ENCODE assay signal across 9 cellular contexts in the genomic region with DNA sequence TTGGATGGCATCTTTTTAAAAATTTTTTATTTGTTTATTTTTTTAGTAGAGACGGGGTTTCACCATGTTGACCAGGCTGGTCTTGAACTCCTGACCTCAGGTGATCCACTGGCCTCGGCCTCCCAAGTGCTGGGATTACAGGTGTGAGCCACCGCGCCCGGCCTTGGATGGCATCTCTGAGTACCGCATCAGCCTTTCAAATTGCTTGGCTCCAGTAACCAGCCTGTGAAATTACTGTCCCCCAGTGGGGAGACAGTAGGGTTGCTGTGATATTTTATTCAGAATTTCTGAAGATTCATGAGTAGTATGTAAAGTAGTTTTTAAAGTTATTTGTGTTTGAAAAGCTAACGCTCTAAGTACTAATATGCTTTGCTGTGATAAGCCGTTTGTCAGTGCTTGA. TPM values are rescaled to one million over a fixed set of nuclear protein-coding genes. Genes with fewer than 3 reads are reported as not detected.
DNase-seq lines count a peak whose midpoint lies in the region; ATAC-seq and TF ChIP-seq lines count a peak whose summit lies in the region.
"Had no signal": no experiment of that assay in that cellular context is flagged by ENCODE, and none has a peak within 500 bp of the region (broad histone marks: within the 10 kb centered on the region; RNA-seq: fewer than 3 reads in every experiment).

No MANE protein-coding gene starts in this region.

- peaks cover 9% of the 10 kb centered on the region for H3K36me3 Mint-ChIP-seq in activated naive CD4-positive, alpha-beta T cell treated with anti-CD3 and anti-CD28 coated beads for 36 hours (ENCODE audit: low read depth)
- peaks cover 22% of the 10 kb centered on the region for H3K36me3 Mint-ChIP-seq in activated CD8-positive, alpha-beta T cell treated with anti-CD3 and anti-CD28 coated beads for 36 hours (ENCODE audit: low read depth)

- no peak for DNase-seq in activated naive CD4-positive, alpha-beta T cell treated with anti-CD3 and anti-CD28 coated beads for 36 hours
- DNase-seq in activated naive CD4-positive, alpha-beta T cell treated with anti-CD3 and anti-CD28 coated beads, Interleukin-2, amount 50 U/mL, for 16 hours, result no peak
- peak; percentile 19 for DNase-seq in activated CD8-positive, alpha-beta T cell treated with anti-CD3 and anti-CD28 coated beads for 36 hours
- DNase-seq in left lung (no peak), transverse colon (no peak), NCI-H128 (lab: John Stamatoyannopoulos, UW; ENCODE audit: unreplicated experiment) (no peak)
- DNase-seq in stimulated activated CD4-positive, alpha-beta T cell treated with anti-CD3 and anti-CD28 coated beads, Interleukin-15, amount 100 ng/mL, for 24 hours, result no peak

- no peak for TF ChIP-seq POLR2A in transverse colon (IDR thresholded peaks at IDR 0.05)

- no peaks in the 10 kb centered on the region for H3K27me3 Mint-ChIP-seq in activated naive CD4-positive, alpha-beta T cell treated with anti-CD3 and anti-CD28 coated beads for 36 hours (ENCODE audit: low read depth)
- no peaks in the 10 kb centered on the region for H3K27me3 Mint-ChIP-seq in activated CD8-positive, alpha-beta T cell treated with anti-CD3 and anti-CD28 coated beads for 36 hours

- TF ChIP-seq CTCF in activated CD8-positive, alpha-beta T cell treated with anti-CD3 and anti-CD28 coated beads for 36 hours (IDR thresholded peaks at IDR 0.05), result peak; percentile 37
- no peak for TF ChIP-seq CTCF in left lung (IDR thresholded peaks at IDR 0.05)
- TF ChIP-seq CTCF in transverse colon (IDR thresholded peaks at IDR 0.05), result no peak

- H3K4me1 Mint-ChIP-seq in activated naive CD4-positive, alpha-beta T cell treated with anti-CD3 and anti-CD28 coated beads for 36 hours (ENCODE audit: low read depth), result peaks cover 50% of the 10 kb centered on the region
- peaks cover 51% of the 10 kb centered on the region for H3K4me1 Mint-ChIP-seq in activated CD8-positive, alpha-beta T cell treated with anti-CD3 and anti-CD28 coated beads for 36 hours (ENCODE audit: low read depth)

- no peaks in the 10 kb centered on the region for H3K27me3 ChIP-seq in left lung
- no peaks in the 10 kb centered on the region for H3K27me3 ChIP-seq in transverse colon
- H3K27me3 ChIP-seq: adrenal gland had no signal

- POLR2A ChIA-PET in activated CD8-positive, alpha-beta T cell treated with anti-CD3 and anti-CD28 coated beads for 36 hours (lab: Charles Lee), result interaction anchor here (0.7 to 2.5 kb wide), 4 partner anchors 9 to 94 kb away, joined by 3 to 14 read pairs (median 4); partner anchors contain the start of gene WDR86

- H3K9me3 Mint-ChIP-seq in activated naive CD4-positive, alpha-beta T cell treated with anti-CD3 and anti-CD28 coated beads for 36 hours, result peaks cover 3% of the 10 kb centered on the region
- peaks cover 10% of the 10 kb centered on the region for H3K9me3 Mint-ChIP-seq in activated CD8-positive, alpha-beta T cell treated with anti-CD3 and anti-CD28 coated beads for 36 hours

- H3K4me3 ChIP-seq in left lung (peak overlapping the region; percentile 89 to 93), transverse colon (peak overlapping the region; percentile 62 to 99 (median 91))

- H3K27ac ChIP-seq in left lung (peak overlapping the region in 1 of 2 donors; percentile 89), transverse colon (peak overlapping the region; percentile 86 to 93 (median 90))

- ATAC-seq in activated CD8-positive, alpha-beta T cell treated with anti-CD3 and anti-CD28 coated beads for 36 hours, result no peak
- ATAC-seq in left lung (no peak), GM19463 (IDR thresholded peaks at IDR 0.05; ENCODE audit: unreplicated experiment) (no peak)

- peak overlapping the region; percentile 82 for H3K27ac Mint-ChIP-seq in activated naive CD4-positive, alpha-beta T cell treated with anti-CD3 and anti-CD28 coated beads for 36 hours
- peak overlapping the region; percentile 82 for H3K27ac Mint-ChIP-seq in activated CD8-positive, alpha-beta T cell treated with anti-CD3 and anti-CD28 coated beads for 36 hours

- H3K36me3 ChIP-seq in left lung, result peaks cover 0 to 31% of the 10 kb centered on the region in 2 donors
- peaks cover 0 to 14% (median 0%) of the 10 kb centered on the region in 4 donors for H3K36me3 ChIP-seq in transverse colon

- intact Hi-C loops in activated naive CD4-positive, alpha-beta T cell treated with anti-CD3 and anti-CD28 coated beads for 36 hours (cut with micrococcal nuclease), result loop anchor here (1.0 to 10.0 kb wide), 4 partner anchors 7 to 728 kb away; partner anchors contain the start of gene ABCF2
- intact Hi-C loops in activated CD8-positive, alpha-beta T cell treated with anti-CD3 and anti-CD28 coated beads for 36 hours (cut with micrococcal nuclease), result no loop called here
- intact Hi-C loops in left lung (cut with DNase I), result no loop called here
- intact Hi-C loops in transverse colon (cut with DNase I; ENCODE audit: low total_unique reads), result no loop called here

- H3K4me1 ChIP-seq in left lung, result peaks cover 6 to 33% of the 10 kb centered on the region in 2 donors
- peaks cover 11 to 47% (median 21%) of the 10 kb centered on the region in 4 donors for H3K4me1 ChIP-seq in transverse colon

- peak overlapping the region; percentile 75 for H3K4me3 Mint-ChIP-seq in activated naive CD4-positive, alpha-beta T cell treated with anti-CD3 and anti-CD28 coated beads for 36 hours
- peak overlapping the region; percentile 75 for H3K4me3 Mint-ChIP-seq in activated CD8-positive, alpha-beta T cell treated with anti-CD3 and anti-CD28 coated beads for 36 hours

- 61 to 68% methylated on average over 2 to 8 of the region's 8 CpGs for WGBS in transverse colon (ENCODE audit: low coverage in 1 of 2), 2 donors

- in situ Hi-C loops in transverse colon (cut with MboI; ENCODE audit: low pct_ligation_motif_present in 1 of 4, low pct_unique_long_range_greater_than_20kb in 1 of 4, low sequenced_read_pairs in 3 of 4), result no loop called here

- no peaks in the 10 kb centered on the region for H3K9me3 ChIP-seq in left lung
- no peaks in the 10 kb centered on the region for H3K9me3 ChIP-seq in transverse colon
- H3K9me3 ChIP-seq: adrenal gland had no signal

- CTCF ChIA-PET in activated naive CD4-positive, alpha-beta T cell treated with anti-CD3 and anti-CD28 coated beads for 36 hours (lab: Charles Lee), result interaction anchor here (0.8 to 4.3 kb wide), 3 partner anchors 9 to 37 kb away, joined by 3 to 26 read pairs (median 11); no protein-coding TSS in a partner anchor
- CTCF ChIA-PET in activated CD8-positive, alpha-beta T cell treated with anti-CD3 and anti-CD28 coated beads for 36 hours (lab: Charles Lee), result interaction anchor here (2.2 to 6.3 kb wide), 3 partner anchors 10 to 27 kb away, joined by 5 to 74 read pairs (median 35); no protein-coding TSS in a partner anchor

- TF ChIP-seq EP300 in transverse colon (IDR thresholded peaks at IDR 0.05; ENCODE audit: low read depth), result no peak

RNA-seq across cellular contexts. Expression of gene NUB1, which starts 1.2 kb away (rescaled TPM):
- 10 to 100 TPM; 46.6 to 50.3 TPM for total RNA-seq in activated naive CD4-positive, alpha-beta T cell treated with anti-CD3 and anti-CD28 coated beads for 36 hours
- total RNA-seq in activated CD8-positive, alpha-beta T cell treated with anti-CD3 and anti-CD28 coated beads for 36 hours, result 10 to 100 TPM; 41.0 to 42.5 TPM
- total RNA-seq in left lung, result 10 to 100 TPM; 40.9 to 42.4 TPM
- total RNA-seq in transverse colon, result 10 to 100 TPM; 26.3 to 69.5 (median 56.4) TPM
